ENCODE assay signal across 8 cellular contexts in the genomic region with DNA sequence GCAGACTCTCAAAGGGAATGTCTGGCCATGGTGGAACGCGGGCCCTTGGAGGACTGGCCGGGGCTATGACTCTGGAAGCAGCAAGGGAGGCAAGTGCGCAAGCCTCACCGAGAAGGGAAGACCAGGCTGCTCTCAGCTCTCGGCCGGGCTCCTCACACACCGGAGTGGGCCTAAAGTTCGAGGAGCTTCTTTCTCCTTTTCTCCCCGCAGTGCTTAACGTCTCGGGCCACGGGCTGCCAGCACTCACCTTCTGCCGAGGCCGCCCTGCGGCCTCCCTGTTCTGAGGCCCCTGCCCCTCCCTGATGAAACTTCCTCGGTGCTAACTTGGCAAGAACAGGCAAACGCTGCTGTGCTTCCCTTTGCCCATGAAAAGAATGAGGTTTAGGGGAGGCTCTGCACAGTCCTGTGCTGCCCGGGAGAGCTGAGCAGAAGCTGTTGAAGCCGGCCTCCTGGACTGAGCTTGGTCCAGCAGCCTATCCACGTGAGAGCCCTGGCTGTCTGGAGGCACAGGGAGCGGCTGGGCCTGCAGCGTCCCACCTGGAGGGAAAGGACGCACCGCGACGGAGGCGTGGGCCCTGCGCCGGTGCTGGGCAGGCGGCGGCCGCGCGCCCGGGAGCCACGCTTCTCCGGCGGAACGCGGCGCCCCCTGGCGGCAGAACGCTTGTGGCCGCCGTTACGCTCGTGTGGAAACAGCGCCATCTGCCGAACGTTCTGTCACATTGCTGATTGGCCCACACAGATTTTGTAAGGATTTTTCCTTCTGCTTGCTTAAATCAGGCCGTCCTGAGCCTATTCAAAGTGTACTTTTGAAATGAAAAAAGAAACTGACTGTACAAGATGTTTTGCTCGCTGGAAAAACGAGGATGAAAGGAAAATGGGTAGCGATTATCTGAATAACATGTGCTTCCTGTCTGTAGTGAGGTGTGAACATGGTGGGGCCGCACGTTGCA.
DNase-seq lines count a peak whose midpoint lies in the region; ATAC-seq and TF ChIP-seq lines count a peak whose summit lies in the region.

No MANE protein-coding gene starts in this region.

- ATAC-seq in GM18517 (IDR thresholded peaks at IDR 0.05; ENCODE audit: unreplicated experiment) (peak; percentile 92), HG03045 (IDR thresholded peaks at IDR 0.05; ENCODE audit: unreplicated experiment) (peak; percentile 86), left colon (peak; percentile 98)

- DNase-seq in AG04450 (ENCODE audit: low read depth, low spot score): peak; percentile 50
- DNase-seq in NCI-H2171 treated with DMSO at 0.1 percent for 48 hours (lab: John Stamatoyannopoulos, UW): peak; percentile 33
- DNase-seq in activated CD4-positive, alpha-beta T cell treated with anti-CD3 and anti-CD28 coated beads for 1 hour: peak; percentile 66
- DNase-seq in cerebellar cortex (ENCODE audit: low spot score): peak; percentile 68
- DNase-seq in left colon: peak; percentile 44 to 80
- peak; percentile 49 for DNase-seq in stimulated activated CD4-positive, alpha-beta T cell treated with anti-CD3 and anti-CD28 coated beads, Interleukin-2, amount 100 ng/mL, for 4 hours (ENCODE audit: low read depth)

- peak; percentile 87 for TF ChIP-seq CTCF in AG04450 (IDR thresholded peaks at IDR 0.05; ENCODE audit: low read depth, low read length)

- no peak overlapping the region for H3K27ac ChIP-seq in AG04450 (ENCODE audit: low read depth, low read length)

- H3K9me3 ChIP-seq in AG04450 (ENCODE audit: control insufficient read depth, insufficient read depth, low read length): no peaks in the 10 kb centered on the region

- CTCF ChIA-PET in AG04450 (lab: Charles Lee): interaction anchor here (0.6 to 9.1 kb wide), 35 partner anchors 9 to 632 kb away, joined by 3 to 137 read pairs (median 3); a partner anchor contains a TSS

- intact Hi-C loops in left colon (cut with DNase I, micrococcal nuclease): loop anchor here in 1 of 2 donors (5.0 kb wide), 1 partner anchor 393 kb away; no protein-coding TSS in a partner anchor

- H3K4me3 ChIP-seq in AG04450 (ENCODE audit: low read depth, low read length): peak overlapping the region; percentile 34; the same call in 1 of the 2 replicates

- peaks cover 20% of the 10 kb centered on the region for H3K27me3 ChIP-seq in AG04450 (ENCODE audit: control insufficient read depth, insufficient read depth, low read length)

- POLR2A ChIA-PET in AG04450 (lab: Yijun Ruan, JAX): no interaction called here
